Comparison of ENCODE assay signal across 20 cellular contexts in the genomic region with DNA sequence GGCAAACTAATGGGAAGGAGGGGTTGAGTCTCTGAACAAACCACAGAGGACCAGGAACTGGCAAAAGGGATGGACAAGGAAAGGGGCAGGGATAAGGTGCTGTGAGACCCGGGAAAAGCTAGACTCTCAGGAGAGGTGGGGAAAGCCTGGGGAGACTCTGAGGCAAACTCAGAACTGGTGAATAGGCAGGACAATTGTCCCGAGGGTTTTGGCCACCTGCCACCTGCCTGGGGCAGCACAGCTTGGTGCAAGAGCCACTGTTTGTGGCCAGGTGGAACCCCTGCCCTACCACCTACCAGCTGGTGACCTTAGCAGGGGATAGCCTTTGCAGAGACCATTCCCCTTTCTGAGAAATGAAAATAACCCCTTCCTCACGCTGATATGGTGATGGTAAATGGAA.
DNase-seq lines count a peak whose midpoint lies in the region; ATAC-seq, FAIRE-seq and TF ChIP-seq lines count a peak whose summit lies in the region.
"Had no signal": no experiment of that assay in that cellular context is flagged by ENCODE, and none has a peak within 500 bp of the region (broad histone marks: within the 10 kb centered on the region; RNA-seq: fewer than 3 reads in every experiment).

No MANE protein-coding gene starts in this region.

- H3K4me1 ChIP-seq in right atrium auricular region (no peaks in the 10 kb centered on the region), right cardiac atrium (ENCODE audit: control insufficient read depth, insufficient read depth, low read length) (no peaks in the 10 kb centered on the region), H1 (replicated peaks in 1 of 4; ENCODE audit: control insufficient read depth in 3 of 4, insufficient read depth in 4 of 4, low read length in 3 of 4) (no peaks in the 10 kb centered on the region; a peak in 1 of 7 replicates), neuronal stem cell (ENCODE audit: control insufficient read depth in 2 of 2, insufficient read depth in 1 of 2, low read depth in 1 of 2, low read length in 2 of 2) (peaks cover 0 to 2% of the 10 kb centered on the region in 2 donors)
- H3K4me1 ChIP-seq: Caco-2 had no signal

- H2BK20ac ChIP-seq in H1 (ENCODE audit: low read length) = no peak overlapping the region

- H3K27ac ChIP-seq in right atrium auricular region = no peak overlapping the region
- H3K27ac ChIP-seq in right cardiac atrium (ENCODE audit: low read length) = no peak overlapping the region
- H3K27ac ChIP-seq in H1 (ENCODE audit: low read depth, low read length) = no peak overlapping the region
- H3K27ac ChIP-seq in neuronal stem cell (replicated peaks; ENCODE audit: low read length) = no peak overlapping the region
- H3K27ac ChIP-seq in CD4-positive, alpha-beta T cell (ENCODE audit: low read depth, low read length) = no peak overlapping the region

- no peak overlapping the region for H2AFZ ChIP-seq in H1 (ENCODE audit: low read length)
- H2AFZ ChIP-seq in neuronal stem cell (ENCODE audit: low read length) = no peak overlapping the region
- H2AFZ ChIP-seq: GM23338 had no signal

- no peak overlapping the region for H3K4ac ChIP-seq in H1 (replicated peaks; ENCODE audit: insufficient read length, low read depth, low read length)
- no peak overlapping the region for H3K4ac ChIP-seq in neuronal stem cell (ENCODE audit: low read length)

- H4K91ac ChIP-seq in H1 (replicated peaks; ENCODE audit: insufficient read length, low read length) (no peak overlapping the region), neuronal stem cell (ENCODE audit: low read depth, low read length, poor library complexity) (no peak overlapping the region)

- no peaks in the 10 kb centered on the region for H3K9me3 Mint-ChIP-seq in CD4-positive, alpha-beta T cell

- no peak overlapping the region for H3K18ac ChIP-seq in H1 (ENCODE audit: extremely low read depth, low read length)
- H3K18ac ChIP-seq in neuronal stem cell (ENCODE audit: low read length) = no peak overlapping the region

- no peaks in the 10 kb centered on the region for H3K23me2 ChIP-seq in H1 (ENCODE audit: low read depth, low read length)

- H3K4me3 ChIP-seq in right atrium auricular region (no peak overlapping the region), right cardiac atrium (ENCODE audit: low read length) (no peak overlapping the region), H1 (ENCODE audit: extremely low read depth in 1 of 4, insufficient read depth in 2 of 4, low read depth in 3 of 4, low read length in 4 of 4) (no peak overlapping the region), neuronal stem cell (ENCODE audit: low read length in 2 of 2) (peak overlapping the region in 1 of 2 donors; percentile 25)
- H3K4me3 ChIP-seq: GM23338 had no signal

- no peak overlapping the region for H2BK12ac ChIP-seq in H1 (ENCODE audit: low read depth, low read length)
- H2BK12ac ChIP-seq in neuronal stem cell (ENCODE audit: low read length) = peak overlapping the region; percentile 43

- H3K9ac ChIP-seq in H1 (replicated peaks in 1 of 4; ENCODE audit: extremely low read depth in 1 of 4, low read depth in 3 of 4, low read length in 3 of 4) (no peak overlapping the region), neuronal stem cell (ENCODE audit: low read depth, low read length, poor library complexity) (no peak overlapping the region)

- H3K79me1 ChIP-seq in H1 (ENCODE audit: low read depth, low read length) (no peaks in the 10 kb centered on the region), neuronal stem cell (ENCODE audit: low read depth, low read length) (no peaks in the 10 kb centered on the region)

- 75% methylated on average over 3 of the region's 3 CpGs for WGBS in right cardiac atrium
- 85% methylated on average over 3 of the region's 3 CpGs; no CpG with 5 or more reads in 1 of the 2 experiments for WGBS in H1 (ENCODE audit: extremely low coverage in 1 of 2, insufficient coverage in 1 of 2, insufficient read length in 1 of 2, insufficient replicate concordance in 2 of 2, low coverage in 1 of 2, low lambda C conversion rate in 2 of 2, missing lambda C conversion rate in 1 of 2), 2 experiments
- WGBS in neuronal stem cell (ENCODE audit: extremely low coverage in 2 of 2, insufficient read length in 2 of 2, insufficient replicate concordance in 1 of 2), 2 donors = no CpG with 5 or more reads among the region's 3 CpGs

- H3K4me2 ChIP-seq in H1 (ENCODE audit: insufficient read depth in 1 of 2, low read depth in 2 of 2, low read length in 2 of 2) = no peak overlapping the region
- no peak overlapping the region for H3K4me2 ChIP-seq in neuronal stem cell (ENCODE audit: insufficient read depth, low read length, poor library complexity, severe bottlenecking)
- H3K4me2 ChIP-seq: GM23338 had no signal

- ATAC-seq in right cardiac atrium = no peak
- no peak for ATAC-seq in CD4-positive, alpha-beta T cell (ENCODE audit: poor library complexity)
- ATAC-seq: GM23338 had no signal

- H2AK5ac ChIP-seq in H1 (ENCODE audit: low read depth, low read length) = no peak overlapping the region; the same call in 1 of the 2 replicates
- H2AK5ac ChIP-seq in neuronal stem cell (ENCODE audit: low read depth, low read length) = no peak overlapping the region

- TF ChIP-seq EP300 in H1 (IDR thresholded peaks at IDR 0.05; ENCODE audit: borderline replicate concordance in 1 of 2, low read depth in 2 of 2, low read length in 2 of 2) = no peak

- no peaks in the 10 kb centered on the region for H3K4me1 Mint-ChIP-seq in CD4-positive, alpha-beta T cell (ENCODE audit: low read depth)
- H3K4me1 Mint-ChIP-seq: B cell; CD4-positive, CD25-positive, alpha-beta regulatory T cell had no signal

- H4K5ac ChIP-seq in H1 (ENCODE audit: insufficient read length, low read depth, low read length) = no peak overlapping the region

- H3K27me3 Mint-ChIP-seq in CD4-positive, alpha-beta T cell = peaks cover 13% of the 10 kb centered on the region

- H3K27me3 ChIP-seq in right atrium auricular region = no peaks in the 10 kb centered on the region
- no peaks in the 10 kb centered on the region for H3K27me3 ChIP-seq in right cardiac atrium (ENCODE audit: control insufficient read depth, insufficient read depth)
- H3K27me3 ChIP-seq in H1 (replicated peaks in 1 of 4; ENCODE audit: control insufficient read depth in 3 of 4, extremely low read depth in 1 of 4, insufficient read depth in 3 of 4, low read length in 3 of 4) = no peaks in the 10 kb centered on the region
- H3K27me3 ChIP-seq in neuronal stem cell (ENCODE audit: control insufficient read depth in 3 of 3, insufficient read depth in 3 of 3, low read depth in 1 of 3, low read length in 3 of 3) = no peaks in the 10 kb centered on the region
- no peaks in the 10 kb centered on the region for H3K27me3 ChIP-seq in CD4-positive, alpha-beta T cell (ENCODE audit: control insufficient read depth, insufficient read depth, low read length)

- no peaks in the 10 kb centered on the region for H4K20me1 ChIP-seq in H1 (replicated peaks in 1 of 2; ENCODE audit: control insufficient read depth in 1 of 2, insufficient read depth in 2 of 2, low read length in 2 of 2)

- no peaks in the 10 kb centered on the region for H3K9me3 ChIP-seq in right atrium auricular region
- H3K9me3 ChIP-seq in right cardiac atrium (ENCODE audit: control insufficient read depth, low read length) = no peaks in the 10 kb centered on the region
- no peaks in the 10 kb centered on the region for H3K9me3 ChIP-seq in H1 (ENCODE audit: insufficient read depth in 2 of 2, low read depth in 1 of 2, low read length in 1 of 2)
- no peaks in the 10 kb centered on the region for H3K9me3 ChIP-seq in neuronal stem cell (replicated peaks in 1 of 2; ENCODE audit: control insufficient read depth in 2 of 2, insufficient read depth in 1 of 2, low read depth in 1 of 2, low read length in 2 of 2)
- H3K9me3 ChIP-seq in CD4-positive, alpha-beta T cell (ENCODE audit: control insufficient read depth, low read length) = no peaks in the 10 kb centered on the region
- H3K9me3 ChIP-seq: Caco-2 had no signal

- H2BK5ac ChIP-seq in H1 (ENCODE audit: low read depth, low read length) (peak overlapping the region; percentile 49; the same call in 1 of the 2 replicates), neuronal stem cell (ENCODE audit: low read length) (no peak overlapping the region)

- TF ChIP-seq POLR2A in H1 (IDR thresholded peaks at IDR 0.05; ENCODE audit: control extremely low read depth in 1 of 2, low read depth in 2 of 2, low read length in 2 of 2) (no peak), erythroblast (IDR thresholded peaks at IDR 0.05; ENCODE audit: low read length) (no peak)

- H3K36me3 ChIP-seq in right atrium auricular region = no peaks in the 10 kb centered on the region
- no peaks in the 10 kb centered on the region for H3K36me3 ChIP-seq in H1 (ENCODE audit: control insufficient read depth in 2 of 4, insufficient read depth in 4 of 4, low read length in 3 of 4)
- no peaks in the 10 kb centered on the region for H3K36me3 ChIP-seq in neuronal stem cell (replicated peaks in 1 of 2; ENCODE audit: control insufficient read depth in 2 of 2, insufficient read depth in 2 of 2, low read length in 2 of 2)

- H3K56ac ChIP-seq in H1 (replicated peaks; ENCODE audit: insufficient read length, low read depth, low read length) = no peak overlapping the region

- POLR2A ChIA-PET in H1 (lab: Charles Lee; ENCODE audit: partially characterized antibody) = no interaction called here
- POLR2A ChIA-PET in CD4-positive, alpha-beta T cell (lab: Charles Lee) = no interaction called here

- no peaks in the 10 kb centered on the region for H3K79me2 ChIP-seq in H1 (ENCODE audit: control insufficient read depth in 1 of 2, insufficient read depth in 2 of 2, low read length in 2 of 2)

- H2BK15ac ChIP-seq in H1 (ENCODE audit: low read length) (no peak overlapping the region), neuronal stem cell (ENCODE audit: low read length) (no peak overlapping the region)

- no peak for FAIRE-seq in H1 (lab: Jason Lieb, UNC)
- FAIRE-seq: D721Med, G401.6, GM12891, GM19239, HTR-8/SVneo had no signal

- TF ChIP-seq CTCF in right atrium auricular region (IDR thresholded peaks at IDR 0.05) (no peak), H1 (IDR thresholded peaks at IDR 0.05; ENCODE audit: control extremely low read depth in 1 of 3, insufficient read depth in 1 of 3, low read depth in 1 of 3, low read length in 3 of 3) (no peak)
- TF ChIP-seq CTCF in CD4-positive, alpha-beta T cell (IDR thresholded peaks at IDR 0.05) = no peak

- H4K8ac ChIP-seq in H1 (ENCODE audit: extremely low read depth, insufficient read depth, low read length) (no peak overlapping the region), neuronal stem cell (ENCODE audit: low read depth, low read length) (no peak overlapping the region)

- CTCF ChIA-PET in H1 (lab: Charles Lee; ENCODE audit: partially characterized antibody) = interaction anchor here (2.8 kb wide), 1 partner anchor 9 kb away, joined by 10 read pairs; no protein-coding TSS in a partner anchor
- CTCF ChIA-PET in CD4-positive, alpha-beta T cell (lab: Charles Lee) = no interaction called here

- H3K14ac ChIP-seq in H1 (ENCODE audit: insufficient read length) (no peak overlapping the region), neuronal stem cell (ENCODE audit: low read length) (no peak overlapping the region)

- no peak overlapping the region for H3K27ac Mint-ChIP-seq in CD4-positive, alpha-beta T cell
- H3K27ac Mint-ChIP-seq: B cell, GM23338 had no signal

- intact Hi-C loops in right cardiac atrium (cut with DNase I) = no loop called here
- intact Hi-C loops in CD4-positive, alpha-beta T cell (cut with DNase I, micrococcal nuclease) = no loop called here

- H3K4me3 Mint-ChIP-seq in CD4-positive, alpha-beta T cell = no peak overlapping the region
- H3K4me3 Mint-ChIP-seq: B cell; CD4-positive, CD25-positive, alpha-beta regulatory T cell; GM23338 had no signal

- no peak overlapping the region for H3K23ac ChIP-seq in H1 (ENCODE audit: insufficient read length)
- no peak overlapping the region for H3K23ac ChIP-seq in neuronal stem cell (ENCODE audit: low read depth, low read length, poor library complexity)

- DNase-seq in right atrium auricular region (ENCODE audit: low spot score) (peak; percentile 40), right cardiac atrium (no peak), H1 (ENCODE audit: low read depth in 1 of 2, low spot score in 2 of 2) (no peak), neuronal stem cell (ENCODE audit: low spot score) (no peak), NCI-H526 (lab: John Stamatoyannopoulos, UW) (no peak), erythroblast (lab: John Stamatoyannopoulos, UW) (no peak)
- DNase-seq in CD4-positive, alpha-beta T cell = no peak
- DNase-seq: 8988T; C1 segment of cervical spinal cord; Caco-2; CD4-positive, CD25-positive, alpha-beta regulatory T cell; H7; IMR-90 had no signal

- no peak overlapping the region for H2BK120ac ChIP-seq in H1 (replicated peaks; ENCODE audit: low read depth, low read length)
- H2BK120ac ChIP-seq in neuronal stem cell (ENCODE audit: low read depth, low read length) = no peak overlapping the region

- no peaks in the 10 kb centered on the region for H3K36me3 Mint-ChIP-seq in CD4-positive, alpha-beta T cell (ENCODE audit: low read depth)
- H3K36me3 Mint-ChIP-seq: CD4-positive, CD25-positive, alpha-beta regulatory T cell had no signal

- TF ChIP-seq RAD21 in H1 (IDR thresholded peaks at IDR 0.05 in 1 of 2, conservative IDR thresholded peaks at IDR 0.05 in 1 of 2; ENCODE audit: low read depth in 2 of 2, low read length in 2 of 2) = no peak
